In genomic region chr2:233332125-233332524, GRCh38 we compare ENCODE assay signal across 2 cellular contexts.
TF ChIP-seq lines count a peak whose summit lies in the region.

No MANE protein-coding gene starts in this region.

TF ChIP-seq in liver, 16 proteins besides CTCF, POLR2A, EP300 and RAD21:
- TF ChIP-seq GABPA (IDR thresholded peaks at IDR 0.05 in 1 of 2, conservative IDR thresholded peaks at IDR 0.05 in 1 of 2) (no peak), JUND (IDR thresholded peaks at IDR 0.05) (no peak), HNF4A (conservative IDR thresholded peaks at IDR 0.05) (no peak), EGR1 (IDR thresholded peaks at IDR 0.05; ENCODE audit: low read depth in 2 of 2) (no peak), YY1 (IDR thresholded peaks at IDR 0.05) (no peak), ZBTB33 (IDR thresholded peaks at IDR 0.05) (no peak), REST (IDR thresholded peaks at IDR 0.05) (no peak), FOXA2 (IDR thresholded peaks at IDR 0.05) (no peak), HNF4G (IDR thresholded peaks at IDR 0.05) (no peak), NR2F2 (IDR thresholded peaks at IDR 0.05) (no peak), RXRA (IDR thresholded peaks at IDR 0.05) (no peak)

TF ChIP-seq in HepG2, 621 proteins besides CTCF, POLR2A, EP300 and RAD21:
- TF ChIP-seq NFIC (IDR thresholded peaks at IDR 0.05; ENCODE audit: low read length) (no peak), KLF9 (CRISPR knock-in tag; IDR thresholded peaks at IDR 0.05; ENCODE audit: low read depth) (no peak), KLF16 (CRISPR knock-in tag; IDR thresholded peaks at IDR 0.05) (no peak), ZNF354B (CRISPR knock-in tag; IDR thresholded peaks at IDR 0.05) (no peak), SSRP1 (CRISPR knock-in tag; IDR thresholded peaks at IDR 0.05) (no peak), E2F2 (CRISPR knock-in tag; IDR thresholded peaks at IDR 0.05; ENCODE audit: borderline replicate concordance) (no peak), GPBP1L1 (CRISPR knock-in tag; IDR thresholded peaks at IDR 0.05) (no peak), ZNF567 (CRISPR knock-in tag; IDR thresholded peaks at IDR 0.05; ENCODE audit: borderline replicate concordance) (no peak), TIGD3 (CRISPR knock-in tag; IDR thresholded peaks at IDR 0.05; ENCODE audit: borderline replicate concordance) (no peak), ZNF12 (CRISPR knock-in tag; IDR thresholded peaks at IDR 0.05) (no peak), ZMYM3 (CRISPR knock-in tag; IDR thresholded peaks at IDR 0.05) (no peak), RBFOX2 (IDR thresholded peaks at IDR 0.05; ENCODE audit: low read depth, low read length) (no peak), ZHX1 (CRISPR knock-in tag; IDR thresholded peaks at IDR 0.05; ENCODE audit: low read depth) (no peak), NFKB2 (CRISPR knock-in tag; IDR thresholded peaks at IDR 0.05; ENCODE audit: borderline replicate concordance) (no peak), ZFP36L2 (CRISPR knock-in tag; IDR thresholded peaks at IDR 0.05) (no peak), ZNF264 (CRISPR knock-in tag; IDR thresholded peaks at IDR 0.05) (no peak), TBP (CRISPR knock-in tag; IDR thresholded peaks at IDR 0.05) (no peak), ZNF710 (CRISPR knock-in tag; IDR thresholded peaks at IDR 0.05; ENCODE audit: borderline replicate concordance) (no peak)
